In the genomic region with DNA sequence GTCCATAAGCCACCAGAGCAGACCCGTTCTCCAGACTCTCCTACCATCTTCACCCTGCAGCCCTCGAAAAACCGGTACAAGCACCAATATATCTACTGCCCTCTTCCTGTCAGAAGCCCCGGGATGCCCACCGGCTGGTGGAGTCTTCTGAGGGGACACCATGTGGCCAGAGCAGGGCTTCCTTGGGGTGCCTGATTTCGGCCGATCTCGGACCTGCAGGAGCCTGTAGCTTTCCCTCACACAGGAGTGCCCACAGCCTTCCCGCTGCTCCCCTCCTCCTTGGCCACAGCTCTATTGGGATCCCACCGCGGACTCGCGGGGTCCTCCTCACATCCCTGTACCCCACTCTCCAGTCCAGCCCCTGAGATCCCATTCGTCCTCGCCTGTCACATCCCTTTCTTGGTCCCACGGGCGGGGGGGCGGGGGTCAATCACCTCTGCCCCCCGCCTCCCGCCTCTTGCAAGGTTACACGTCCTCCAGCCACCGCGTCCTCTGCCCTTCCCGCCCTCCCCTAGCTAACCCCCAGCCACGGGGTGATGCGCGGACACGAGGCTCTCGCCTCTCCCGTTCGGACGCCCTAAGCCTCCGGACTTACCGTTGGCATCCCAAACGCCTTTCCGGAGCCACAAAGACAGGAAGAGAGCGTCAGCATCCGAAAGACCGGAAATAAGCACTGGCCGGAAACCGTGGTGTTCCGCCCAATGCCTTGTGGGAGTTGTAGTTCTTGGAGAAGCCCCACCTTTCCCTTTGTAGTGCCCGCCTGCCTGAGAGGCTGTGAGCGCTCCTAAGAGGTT, we compare ENCODE assay signal across 8 cellular contexts. TPM values are rescaled to one million over a fixed set of nuclear protein-coding genes. Genes with fewer than 3 reads are reported as not detected.
A peak's percentile ranks its signal among the peaks of the same experiment; 100 is the strongest.
DNase-seq lines count a peak whose midpoint lies in the region; ATAC-seq, FAIRE-seq and TF ChIP-seq lines count a peak whose summit lies in the region.

A gene (minus strand): TSS at position 659 of the 794 bp plus-strand sequence. CDS start 784 bp downstream, outside the sequence.

- peaks cover 6% of the 10 kb centered on the region for H3K27me3 Mint-ChIP-seq in activated T-cell treated with anti-CD3 and anti-CD28 coated beads, Interleukin-2, amount 50 U/mL, for 72 hours (ENCODE audit: low read depth)
- H3K27me3 Mint-ChIP-seq in naive thymus-derived CD8-positive, alpha-beta T cell, result peaks cover 0 to 5% (median 4%) of the 10 kb centered on the region in 5 donors

- H3K36me3 Mint-ChIP-seq in activated T-cell treated with anti-CD3 and anti-CD28 coated beads, Interleukin-2, amount 50 U/mL, for 72 hours (ENCODE audit: insufficient read depth in 2 of 2), result peaks cover 14 to 19% of the 10 kb centered on the region in 2 donors
- H3K36me3 Mint-ChIP-seq in naive thymus-derived CD8-positive, alpha-beta T cell, result peaks cover 0 to 46% (median 4%) of the 10 kb centered on the region in 3 donors

- H3K4me2 ChIP-seq in fibroblast of lung (ENCODE audit: extremely low read depth, insufficient read depth, low read length), result peak within 1 kb of the TSS; percentile 82

- no peaks in the 10 kb centered on the region for H4K20me1 ChIP-seq in fibroblast of lung (ENCODE audit: control insufficient read depth, extremely low read depth, insufficient read depth, low read length)

- peaks cover 25% of the 10 kb centered on the region for H3K4me1 Mint-ChIP-seq in activated T-cell treated with anti-CD3 and anti-CD28 coated beads, Interleukin-2, amount 50 U/mL, for 72 hours (ENCODE audit: low read depth)
- H3K4me1 Mint-ChIP-seq in naive thymus-derived CD8-positive, alpha-beta T cell, result peaks cover 16 to 33% (median 24%) of the 10 kb centered on the region in 4 donors

- peak within 1 kb of the TSS; percentile 66 for H3K27ac ChIP-seq in fibroblast of lung (ENCODE audit: insufficient read depth, low read length)

- no peak for TF ChIP-seq CTCF in fibroblast of lung (conservative IDR thresholded peaks at IDR 0.05 in 1 of 2, IDR thresholded peaks at IDR 0.05 in 1 of 2; ENCODE audit: low read depth in 1 of 2, low read length in 2 of 2)

- peaks cover 28% of the 10 kb centered on the region for H3K79me2 ChIP-seq in fibroblast of lung (ENCODE audit: control insufficient read depth, insufficient read depth, low read length)

- H3K4me3 Mint-ChIP-seq in activated T-cell treated with anti-CD3 and anti-CD28 coated beads, Interleukin-2, amount 50 U/mL, for 72 hours, result peak within 1 kb of the TSS; percentile 93 to 94
- H3K4me3 Mint-ChIP-seq in naive thymus-derived CD8-positive, alpha-beta T cell, result peak within 1 kb of the TSS; percentile 90 to 99 (median 98)

- no peaks in the 10 kb centered on the region for H3K27me3 ChIP-seq in fibroblast of lung (ENCODE audit: control insufficient read depth, insufficient read depth, low read length)

- peak within 1 kb of the TSS; percentile 76 for H3K27ac Mint-ChIP-seq in activated T-cell treated with anti-CD3 and anti-CD28 coated beads, Interleukin-2, amount 50 U/mL, for 72 hours
- H3K27ac Mint-ChIP-seq in naive thymus-derived CD8-positive, alpha-beta T cell, result peak within 1 kb of the TSS; percentile 87 to 98 (median 98)

- peak; percentile 99 for ATAC-seq in GM21619 (IDR thresholded peaks at IDR 0.05; ENCODE audit: unreplicated experiment)
- ATAC-seq in activated T-cell treated with anti-CD3 and anti-CD28 coated beads, Interleukin-2, amount 50 U/mL, for 72 hours (replicated peaks in 1 of 2), result peak; percentile 100
- ATAC-seq in naive thymus-derived CD8-positive, alpha-beta T cell, result peak; percentile 99 to 100

- FAIRE-seq in RCC 7860 (lab: Jason Lieb, UNC), result peak; percentile 78

- DNase-seq in DMS153 treated with DMSO at 0.1 percent for 48 hours (lab: John Stamatoyannopoulos, UW; ENCODE audit: unreplicated experiment) (peak; percentile 96), KG1 (lab: John Stamatoyannopoulos, UW) (peak; percentile 90), RCC 7860 (ENCODE audit: low spot score) (peak; percentile 83), fibroblast of lung (ENCODE audit: low read depth in 2 of 2) (peak; percentile 91 to 92)
- peak; percentile 89 to 90 for DNase-seq in activated T-cell treated with anti-CD3 and anti-CD28 coated beads, Interleukin-2, amount 50 U/mL, for 72 hours
- peak; percentile 65 to 92 (median 84) for DNase-seq in naive thymus-derived CD8-positive, alpha-beta T cell
- peak; percentile 67 to 87 (median 79) for DNase-seq in stimulated activated naive CD4-positive, alpha-beta T cell (lab: John Stamatoyannopoulos, UW)

- peak within 1 kb of the TSS; percentile 69 to 86 (median 84) for H3K4me3 ChIP-seq in fibroblast of lung (replicated peaks in 1 of 4; ENCODE audit: control extremely low read depth in 1 of 4, insufficient read depth in 1 of 4, low read depth in 3 of 4, low read length in 4 of 4)

- H3K36me3 ChIP-seq in fibroblast of lung (ENCODE audit: control insufficient read depth, insufficient read depth, low read length), result peaks cover 7% of the 10 kb centered on the region

- H2AFZ ChIP-seq in fibroblast of lung (ENCODE audit: low read length), result peak within 1 kb of the TSS; percentile 54

- no peaks in the 10 kb centered on the region for H3K9me3 ChIP-seq in fibroblast of lung (ENCODE audit: control insufficient read depth, insufficient read depth, low read depth, low read length)

- H3K9me3 Mint-ChIP-seq in activated T-cell treated with anti-CD3 and anti-CD28 coated beads, Interleukin-2, amount 50 U/mL, for 72 hours, result no peaks in the 10 kb centered on the region
- H3K9me3 Mint-ChIP-seq in naive thymus-derived CD8-positive, alpha-beta T cell, result no peaks in the 10 kb centered on the region

- H3K4me1 ChIP-seq in fibroblast of lung (ENCODE audit: control insufficient read depth, extremely low read depth, insufficient read depth, low read length), result no peaks in the 10 kb centered on the region

- peak within 1 kb of the TSS; percentile 73 for H3K9ac ChIP-seq in fibroblast of lung (ENCODE audit: insufficient read depth, low read length)

- POLR2A ChIA-PET in naive thymus-derived CD8-positive, alpha-beta T cell (lab: Charles Lee), result interaction anchor here (0.9 to 2.7 kb wide), 5 partner anchors 33 to 192 kb away, joined by 3 to 12 read pairs (median 4); a partner anchor contains a TSS

RNA-seq across cellular contexts. Expression of the gene that starts here (rescaled TPM):
- 100 to 1,000 TPM; 193 to 234 TPM for total RNA-seq in activated T-cell treated with anti-CD3 and anti-CD28 coated beads, Interleukin-2, amount 50 U/mL, for 72 hours
- 304 and 455 TPM in 2 replicates for total RNA-seq in fibroblast of lung
- 673 and 941 TPM in 2 replicates for polyA plus RNA-seq in fibroblast of lung
- 321 and 394 TPM in 2 replicates for polyA plus RNA-seq in fibroblast of lung (2012)
- 781 and 908 TPM in 2 replicates for polyA minus RNA-seq in fibroblast of lung (ENCODE audit: low replicate concordance)
- total RNA-seq in naive thymus-derived CD8-positive, alpha-beta T cell, result 100 to 1,000 TPM; 199 to 218 TPM
- 100 to 1,000 TPM; 345 to 396 (median 347) TPM for polyA plus RNA-seq in naive thymus-derived CD8-positive, alpha-beta T cell

Comparison
In these comparisons a context has a peak if more than half of its experiments do, and no peak if none do; other contexts are left out.
1. Peak in every context shown above with its lines: DNase-seq, ATAC-seq, H3K4me3 ChIP-seq and H3K27ac ChIP-seq.